In the genomic region with DNA sequence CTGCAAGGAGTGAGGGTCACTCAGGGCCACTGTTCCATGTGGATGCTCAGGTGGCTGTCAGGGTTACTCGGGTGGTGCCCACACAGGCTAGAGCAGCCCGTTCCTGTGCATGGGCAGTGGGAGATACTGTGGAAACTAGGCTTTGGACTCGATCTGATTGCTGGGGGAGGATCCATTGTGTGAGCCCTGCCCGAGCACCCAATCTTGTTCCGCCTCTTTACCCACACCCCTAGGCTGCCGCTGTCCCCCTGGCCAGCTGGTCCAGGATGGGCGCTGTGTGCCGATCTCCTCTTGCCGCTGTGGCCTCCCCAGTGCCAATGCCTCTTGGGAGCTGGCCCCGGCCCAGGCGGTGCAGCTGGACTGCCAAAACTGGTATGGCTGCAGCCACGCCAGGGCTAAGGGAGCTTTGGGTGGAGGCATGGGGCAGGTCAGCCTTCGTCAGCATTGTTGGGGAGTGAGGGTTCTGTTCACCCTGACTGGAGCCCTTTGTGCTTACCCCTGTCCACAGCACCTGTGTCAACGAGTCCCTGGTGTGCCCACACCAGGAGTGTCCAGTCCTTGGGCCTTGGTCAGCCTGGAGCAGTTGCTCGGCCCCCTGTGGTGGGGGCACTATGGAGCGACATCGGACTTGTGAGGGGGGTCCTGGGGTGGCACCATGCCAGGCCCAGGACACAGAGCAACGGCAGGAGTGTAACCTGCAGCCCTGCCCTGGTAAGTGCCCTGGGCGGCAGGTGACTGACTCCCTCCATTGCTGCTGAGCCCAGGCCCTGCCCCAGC, we compare ENCODE assay signal across 10 cellular contexts.
"Had no signal": no experiment of that assay in that cellular context is flagged by ENCODE, and none has a peak within 500 bp of the region (broad histone marks: within the 10 kb centered on the region; RNA-seq: fewer than 3 reads in every experiment).

No MANE protein-coding gene starts in this region.

- H3K4me3 ChIP-seq: gastrocnemius medialis had no signal

- H3K27ac ChIP-seq: gastrocnemius medialis had no signal

- DNase-seq: activated CD4-positive, alpha-beta T cell treated with anti-CD3 and anti-CD28 coated beads, Interleukin-2, amount 10 ng/mL, durations not matched to agents 24 days and 14 days; activated CD8-positive, alpha-beta memory T cell treated with anti-CD3 and anti-CD28 coated beads for 24 hours; activated naive CD4-positive, alpha-beta T cell treated with Interleukin-2 at 50 U/mL for 16 hours; central memory CD4-positive, alpha-beta T cell; cortex of kidney; effector memory CD4-positive, alpha-beta T cell; gastrocnemius medialis; stimulated activated CD4-positive, alpha-beta T cell treated with anti-CD3 and anti-CD28 coated beads, Interleukin-15, amount 100 ng/mL, for 24 hours; stimulated activated CD4-positive, alpha-beta T cell treated with anti-CD3 and anti-CD28 coated beads, Interleukin-4, amount 100 ng/mL, for 4 hours; T-helper 17 cell had no signal

- H3K9me3 ChIP-seq: gastrocnemius medialis had no signal

- H3K27me3 ChIP-seq: gastrocnemius medialis had no signal

- H3K4me1 ChIP-seq: gastrocnemius medialis had no signal

- H3K36me3 ChIP-seq: gastrocnemius medialis had no signal
